ENCODE assay signal across 2 cellular contexts in genomic region chr10:51156913-51157312, GRCh38.
TF ChIP-seq lines count a peak whose summit lies in the region.

No MANE protein-coding gene starts in this region.

TF ChIP-seq in GM23338, 12 proteins besides CTCF, POLR2A, EP300 and RAD21 (continued from another document):
- TF ChIP-seq EZH2 (IDR thresholded peaks at IDR 0.05; ENCODE audit: low read depth, unreplicated experiment), result no peak
- no peak for TF ChIP-seq EZH2phosphoT487 (IDR thresholded peaks at IDR 0.05; ENCODE audit: unreplicated experiment)
- TF ChIP-seq POLR2AphosphoS5 (IDR thresholded peaks at IDR 0.05; ENCODE audit: low read depth), result no peak
- no peak for TF ChIP-seq ETS1 (IDR thresholded peaks at IDR 0.05)
- TF ChIP-seq, protein P1, sequence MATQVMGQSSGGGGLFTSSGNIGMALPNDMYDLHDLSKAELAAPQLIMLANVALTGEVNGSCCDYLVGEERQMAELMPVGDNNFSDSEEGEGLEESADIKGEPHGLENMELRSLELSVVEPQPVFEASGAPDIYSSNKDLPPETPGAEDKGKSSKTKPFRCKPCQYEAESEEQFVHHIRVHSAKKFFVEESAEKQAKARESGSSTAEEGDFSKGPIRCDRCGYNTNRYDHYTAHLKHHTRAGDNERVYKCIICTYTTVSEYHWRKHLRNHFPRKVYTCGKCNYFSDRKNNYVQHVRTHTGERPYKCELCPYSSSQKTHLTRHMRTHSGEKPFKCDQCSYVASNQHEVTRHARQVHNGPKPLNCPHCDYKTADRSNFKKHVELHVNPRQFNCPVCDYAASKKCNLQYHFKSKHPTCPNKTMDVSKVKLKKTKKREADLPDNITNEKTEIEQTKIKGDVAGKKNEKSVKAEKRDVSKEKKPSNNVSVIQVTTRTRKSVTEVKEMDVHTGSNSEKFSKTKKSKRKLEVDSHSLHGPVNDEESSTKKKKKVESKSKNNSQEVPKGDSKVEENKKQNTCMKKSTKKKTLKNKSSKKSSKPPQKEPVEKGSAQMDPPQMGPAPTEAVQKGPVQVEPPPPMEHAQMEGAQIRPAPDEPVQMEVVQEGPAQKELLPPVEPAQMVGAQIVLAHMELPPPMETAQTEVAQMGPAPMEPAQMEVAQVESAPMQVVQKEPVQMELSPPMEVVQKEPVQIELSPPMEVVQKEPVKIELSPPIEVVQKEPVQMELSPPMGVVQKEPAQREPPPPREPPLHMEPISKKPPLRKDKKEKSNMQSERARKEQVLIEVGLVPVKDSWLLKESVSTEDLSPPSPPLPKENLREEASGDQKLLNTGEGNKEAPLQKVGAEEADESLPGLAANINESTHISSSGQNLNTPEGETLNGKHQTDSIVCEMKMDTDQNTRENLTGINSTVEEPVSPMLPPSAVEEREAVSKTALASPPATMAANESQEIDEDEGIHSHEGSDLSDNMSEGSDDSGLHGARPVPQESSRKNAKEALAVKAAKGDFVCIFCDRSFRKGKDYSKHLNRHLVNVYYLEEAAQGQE (IDR thresholded peaks at IDR 0.05; ENCODE audit: unreplicated experiment), result no peak
- no peak for TF ChIP-seq ZNF114 (CRISPR knock-in tag; IDR thresholded peaks at IDR 0.05)

TF ChIP-seq in H1, 55 proteins besides CTCF, POLR2A, EP300 and RAD21:
- TF ChIP-seq CHD7 (IDR thresholded peaks at IDR 0.05; ENCODE audit: insufficient replicate concordance, low read length), result no peak
- TF ChIP-seq ZNF274 (IDR thresholded peaks at IDR 0.05; ENCODE audit: borderline replicate concordance, extremely low read depth, low read length), result no peak
- no peak for TF ChIP-seq MAFK (IDR thresholded peaks at IDR 0.05; ENCODE audit: low read depth, low read length)
- TF ChIP-seq EZH2 (IDR thresholded peaks at IDR 0.05; ENCODE audit: low read depth, low read length, severe bottlenecking), result no peak
- TF ChIP-seq KDM5A (IDR thresholded peaks at IDR 0.05; ENCODE audit: low read length), result no peak
- TF ChIP-seq SP1 (IDR thresholded peaks at IDR 0.05; ENCODE audit: low read depth, low read length), result no peak
- TF ChIP-seq RBBP5 (IDR thresholded peaks at IDR 0.05; ENCODE audit: borderline replicate concordance, low read depth, low read length), result no peak
- TF ChIP-seq NRF1 (IDR thresholded peaks at IDR 0.05; ENCODE audit: low read depth, low read length), result no peak
- no peak for TF ChIP-seq CBX8 (IDR thresholded peaks at IDR 0.05; ENCODE audit: borderline replicate concordance, low read depth, low read length)
- no peak for TF ChIP-seq CTBP2 (IDR thresholded peaks at IDR 0.05; ENCODE audit: borderline replicate concordance, insufficient read depth, insufficient read length, low read length)
- TF ChIP-seq CBX5 (IDR thresholded peaks at IDR 0.05; ENCODE audit: low read depth, low read length), result no peak
- no peak for TF ChIP-seq SRF (IDR thresholded peaks at IDR 0.05; ENCODE audit: low read depth, low read length)
- no peak for TF ChIP-seq E2F6 (IDR thresholded peaks at IDR 0.05)
- TF ChIP-seq NANOG (IDR thresholded peaks at IDR 0.05; ENCODE audit: insufficient read depth, low read depth, low read length, poor library complexity, severe bottlenecking), result no peak
- TF ChIP-seq RXRA (IDR thresholded peaks at IDR 0.05; ENCODE audit: insufficient read depth, low read depth, low read length), result no peak
- TF ChIP-seq FOSL1 (IDR thresholded peaks at IDR 0.05; ENCODE audit: insufficient read depth, low read depth, low read length), result no peak
- no peak for TF ChIP-seq RNF2 (IDR thresholded peaks at IDR 0.05; ENCODE audit: borderline replicate concordance, low read depth, low read length, missing control alignments, poor library complexity, severe bottlenecking)
- TF ChIP-seq SUZ12 (IDR thresholded peaks at IDR 0.05; ENCODE audit: low read length), result no peak
- no peak for TF ChIP-seq YY1 (IDR thresholded peaks at IDR 0.05; ENCODE audit: low read depth, low read length)
TF ChIP-seq in H1: peak in this region for 0.
